In the genomic region with DNA sequence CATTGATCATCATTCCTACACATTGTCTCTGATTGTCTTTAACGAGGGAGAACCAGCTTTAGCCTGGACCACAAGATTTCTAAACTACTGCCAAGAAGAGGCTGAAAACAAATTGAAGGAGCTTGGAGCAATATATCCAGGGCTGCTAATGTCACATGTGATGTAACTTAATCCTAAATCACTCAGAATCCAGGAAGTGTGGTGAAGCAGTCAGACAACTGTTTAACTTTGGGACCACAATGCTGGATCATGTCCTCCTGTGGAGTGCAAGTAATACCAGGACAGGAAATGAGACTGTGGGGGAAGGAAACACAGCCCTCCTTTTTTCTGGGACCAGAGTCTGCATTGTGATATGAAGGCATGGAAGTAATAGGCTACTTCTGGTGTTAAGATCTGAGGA, we compare ENCODE assay signal across 13 cellular contexts.
DNase-seq lines count a peak whose midpoint lies in the region; ATAC-seq and TF ChIP-seq lines count a peak whose summit lies in the region.
"Had no signal": no experiment of that assay in that cellular context is flagged by ENCODE, and none has a peak within 500 bp of the region (broad histone marks: within the 10 kb centered on the region; RNA-seq: fewer than 3 reads in every experiment).

No MANE protein-coding gene starts in this region.

- H3K79me1 ChIP-seq in trophoblast cell (ENCODE audit: low read length): no peaks in the 10 kb centered on the region

- no peak overlapping the region for H3K4me2 ChIP-seq in trophoblast cell (ENCODE audit: low read length)

- H3K9ac ChIP-seq in adipocyte (ENCODE audit: low read length): no peak overlapping the region
- H3K9ac ChIP-seq in trophoblast cell (ENCODE audit: low read length): no peak overlapping the region

- H3K4ac ChIP-seq in trophoblast cell (ENCODE audit: low read depth, low read length): no peak overlapping the region

- no peak overlapping the region for H2BK5ac ChIP-seq in trophoblast cell (ENCODE audit: low read depth, low read length, poor library complexity)

- H3K4me3 ChIP-seq in adipocyte (ENCODE audit: low read length): no peak overlapping the region
- no peak overlapping the region for H3K4me3 ChIP-seq in trophoblast cell (ENCODE audit: low read depth, low read length)
- H3K4me3 ChIP-seq in effector memory CD4-positive, alpha-beta T cell (ENCODE audit: insufficient read depth, low read depth, low read length, poor library complexity, severe bottlenecking): no peak overlapping the region
- H3K4me3 ChIP-seq: thoracic aorta had no signal

- no peak overlapping the region for H2BK12ac ChIP-seq in trophoblast cell (ENCODE audit: low read length)

- no peak overlapping the region for H2BK120ac ChIP-seq in trophoblast cell (ENCODE audit: insufficient read depth, low read length, poor library complexity)

- H3K79me2 ChIP-seq in trophoblast cell (ENCODE audit: control insufficient read depth, insufficient read depth, low read length, poor library complexity): no peaks in the 10 kb centered on the region

- WGBS in trophoblast cell (ENCODE audit: extremely low coverage, insufficient coverage, insufficient read length): no CpG with 5 or more reads among the region's 1 CpG

- no peak for ATAC-seq in SK-N-SH treated with all-trans-retinoic acid at 6 μM for 48 hours
- ATAC-seq: Right ventricle myocardium inferior had no signal

- H3K23ac ChIP-seq in trophoblast cell (ENCODE audit: low read length): no peak overlapping the region

- DNase-seq in NCI-H2171 treated with DMSO at 0.1 percent for 48 hours (lab: John Stamatoyannopoulos, UW): peak; percentile 10
- no peak for DNase-seq in NCI-H2171 (lab: John Stamatoyannopoulos, UW)
- DNase-seq in adipocyte (ENCODE audit: low read depth): peak; percentile 55
- DNase-seq in glomerular visceral epithelial cell (ENCODE audit: extremely low spot score): peak; percentile 32
- no peak for DNase-seq in trophoblast cell
- DNase-seq in effector memory CD4-positive, alpha-beta T cell: no peak
- no peak for DNase-seq in activated naive CD4-positive, alpha-beta T cell treated with Interleukin-2 at 50 U/mL for 16 hours
- DNase-seq: DMS79, NCI-H446 treated with DMSO at 0.1 percent for 48 hours had no signal

- no peak overlapping the region for H2AFZ ChIP-seq in trophoblast cell (ENCODE audit: insufficient read depth, low read length, poor library complexity)

- H4K8ac ChIP-seq in trophoblast cell (ENCODE audit: low read depth, low read length): no peak overlapping the region

- H3K9me3 ChIP-seq in adipocyte (ENCODE audit: control insufficient read depth, low read length): peaks cover 20% of the 10 kb centered on the region
- H3K9me3 ChIP-seq in trophoblast cell (ENCODE audit: insufficient read depth, low read depth, low read length): no peaks in the 10 kb centered on the region
- no peaks in the 10 kb centered on the region for H3K9me3 ChIP-seq in effector memory CD4-positive, alpha-beta T cell (ENCODE audit: control insufficient read depth, low read length)

- H3K14ac ChIP-seq in trophoblast cell (ENCODE audit: low read length): no peak overlapping the region

- H3K27me3 ChIP-seq in adipocyte (replicated peaks; ENCODE audit: control insufficient read depth, insufficient read depth, low read length): no peaks in the 10 kb centered on the region
- no peaks in the 10 kb centered on the region for H3K27me3 ChIP-seq in trophoblast cell (ENCODE audit: insufficient read depth, low read length)
- no peaks in the 10 kb centered on the region for H3K27me3 ChIP-seq in effector memory CD4-positive, alpha-beta T cell (replicated peaks; ENCODE audit: control insufficient read depth, insufficient read depth, low read length, poor library complexity, severe bottlenecking)

- H4K12ac ChIP-seq in trophoblast cell (ENCODE audit: low read depth, low read length): no peak overlapping the region

- H4K91ac ChIP-seq in trophoblast cell (ENCODE audit: low read depth, low read length): no peak overlapping the region

- H3K4me1 ChIP-seq in adipocyte (ENCODE audit: control insufficient read depth, insufficient read depth, low read length): no peaks in the 10 kb centered on the region
- H3K4me1 ChIP-seq in trophoblast cell (ENCODE audit: control insufficient read depth in 1 of 2, insufficient read depth in 2 of 2, low read length in 2 of 2): no peaks in the 10 kb centered on the region
- no peaks in the 10 kb centered on the region for H3K4me1 ChIP-seq in effector memory CD4-positive, alpha-beta T cell (ENCODE audit: control insufficient read depth, insufficient read depth, low read length, poor library complexity, severe bottlenecking)

- no peak overlapping the region for H2AK5ac ChIP-seq in trophoblast cell (ENCODE audit: low read length)

- no peak overlapping the region for H3K27ac ChIP-seq in trophoblast cell (ENCODE audit: low read depth, low read length)
- no peak overlapping the region for H3K27ac ChIP-seq in effector memory CD4-positive, alpha-beta T cell (ENCODE audit: insufficient read depth, low read length, poor library complexity, severe bottlenecking)
- H3K27ac ChIP-seq: epithelial cell of prostate, thoracic aorta had no signal

- H3K36me3 ChIP-seq in adipocyte (ENCODE audit: control insufficient read depth, insufficient read depth, low read length, severe bottlenecking) (no peaks in the 10 kb centered on the region), trophoblast cell (ENCODE audit: control insufficient read depth in 1 of 2, insufficient read depth in 2 of 2, low read length in 2 of 2) (no peaks in the 10 kb centered on the region)
- no peaks in the 10 kb centered on the region for H3K36me3 ChIP-seq in effector memory CD4-positive, alpha-beta T cell (ENCODE audit: control insufficient read depth, insufficient read depth, low read length)
- H3K36me3 ChIP-seq: thoracic aorta had no signal

- H3K18ac ChIP-seq in trophoblast cell (ENCODE audit: low read length): no peak overlapping the region

TF ChIP-seq in SK-N-SH treated with all-trans-retinoic acid at 6 μM for 48 hours, 23 proteins besides CTCF, POLR2A, EP300 and RAD21 (continues in another document):
- TF ChIP-seq SNAI2 (CRISPR knock-in tag; IDR thresholded peaks at IDR 0.05): no peak
- TF ChIP-seq ZFP3 (CRISPR knock-in tag; IDR thresholded peaks at IDR 0.05): no peak
- TF ChIP-seq, protein P1, sequence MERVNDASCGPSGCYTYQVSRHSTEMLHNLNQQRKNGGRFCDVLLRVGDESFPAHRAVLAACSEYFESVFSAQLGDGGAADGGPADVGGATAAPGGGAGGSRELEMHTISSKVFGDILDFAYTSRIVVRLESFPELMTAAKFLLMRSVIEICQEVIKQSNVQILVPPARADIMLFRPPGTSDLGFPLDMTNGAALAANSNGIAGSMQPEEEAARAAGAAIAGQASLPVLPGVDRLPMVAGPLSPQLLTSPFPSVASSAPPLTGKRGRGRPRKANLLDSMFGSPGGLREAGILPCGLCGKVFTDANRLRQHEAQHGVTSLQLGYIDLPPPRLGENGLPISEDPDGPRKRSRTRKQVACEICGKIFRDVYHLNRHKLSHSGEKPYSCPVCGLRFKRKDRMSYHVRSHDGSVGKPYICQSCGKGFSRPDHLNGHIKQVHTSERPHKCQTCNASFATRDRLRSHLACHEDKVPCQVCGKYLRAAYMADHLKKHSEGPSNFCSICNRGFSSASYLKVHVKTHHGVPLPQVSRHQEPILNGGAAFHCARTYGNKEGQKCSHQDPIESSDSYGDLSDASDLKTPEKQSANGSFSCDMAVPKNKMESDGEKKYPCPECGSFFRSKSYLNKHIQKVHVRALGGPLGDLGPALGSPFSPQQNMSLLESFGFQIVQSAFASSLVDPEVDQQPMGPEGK (CRISPR knock-in tag; IDR thresholded peaks at IDR 0.05; ENCODE audit: borderline replicate concordance): no peak
- TF ChIP-seq TOX (CRISPR knock-in tag; IDR thresholded peaks at IDR 0.05; ENCODE audit: borderline replicate concordance): no peak
- no peak for TF ChIP-seq PPARA (CRISPR knock-in tag; IDR thresholded peaks at IDR 0.05; ENCODE audit: borderline replicate concordance)
- no peak for TF ChIP-seq ESRRG (CRISPR knock-in tag; IDR thresholded peaks at IDR 0.05)
- TF ChIP-seq, protein P2, sequence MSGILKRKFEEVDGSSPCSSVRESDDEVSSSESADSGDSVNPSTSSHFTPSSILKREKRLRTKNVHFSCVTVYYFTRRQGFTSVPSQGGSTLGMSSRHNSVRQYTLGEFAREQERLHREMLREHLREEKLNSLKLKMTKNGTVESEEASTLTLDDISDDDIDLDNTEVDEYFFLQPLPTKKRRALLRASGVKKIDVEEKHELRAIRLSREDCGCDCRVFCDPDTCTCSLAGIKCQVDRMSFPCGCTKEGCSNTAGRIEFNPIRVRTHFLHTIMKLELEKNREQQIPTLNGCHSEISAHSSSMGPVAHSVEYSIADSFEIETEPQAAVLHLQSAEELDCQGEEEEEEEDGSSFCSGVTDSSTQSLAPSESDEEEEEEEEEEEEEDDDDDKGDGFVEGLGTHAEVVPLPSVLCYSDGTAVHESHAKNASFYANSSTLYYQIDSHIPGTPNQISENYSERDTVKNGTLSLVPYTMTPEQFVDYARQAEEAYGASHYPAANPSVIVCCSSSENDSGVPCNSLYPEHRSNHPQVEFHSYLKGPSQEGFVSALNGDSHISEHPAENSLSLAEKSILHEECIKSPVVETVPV (CRISPR knock-in tag; IDR thresholded peaks at IDR 0.05): no peak
- TF ChIP-seq CSDC2 (CRISPR knock-in tag; IDR thresholded peaks at IDR 0.05): no peak
- no peak for TF ChIP-seq OSR1 (CRISPR knock-in tag; IDR thresholded peaks at IDR 0.05)
- TF ChIP-seq ISL1 (CRISPR knock-in tag; IDR thresholded peaks at IDR 0.05): no peak
- no peak for TF ChIP-seq ZC3H10 (CRISPR knock-in tag; IDR thresholded peaks at IDR 0.05)
- TF ChIP-seq ZNF8 (CRISPR knock-in tag; IDR thresholded peaks at IDR 0.05): no peak
- TF ChIP-seq BACH2 (CRISPR knock-in tag; IDR thresholded peaks at IDR 0.05; ENCODE audit: borderline replicate concordance): no peak
- no peak for TF ChIP-seq ARNTL (CRISPR knock-in tag; IDR thresholded peaks at IDR 0.05; ENCODE audit: borderline replicate concordance, low read depth)

Comparison
In these comparisons a context has a peak if more than half of its experiments do, and no peak if none do; other contexts are left out.
1. DNase-seq: peak in NCI-H2171 treated with DMSO at 0.1 percent for 48 hours (single experiment), adipocyte (single experiment) and glomerular visceral epithelial cell (single experiment); none in NCI-H2171 (single experiment), trophoblast cell (0 of 2), effector memory CD4-positive, alpha-beta T cell (0 of 3) and activated naive CD4-positive, alpha-beta T cell treated with Interleukin-2 at 50 U/mL for 16 hours (single experiment).